In genomic region chr10:70576803-70577517, GRCh38 we compare ENCODE assay signal across 9 cellular contexts. TPM values are rescaled to one million over a fixed set of nuclear protein-coding genes. Genes with fewer than 3 reads are reported as not detected.
DNase-seq lines count a peak whose midpoint lies in the region; ATAC-seq and TF ChIP-seq lines count a peak whose summit lies in the region.
"Had no signal": no experiment of that assay in that cellular context is flagged by ENCODE, and none has a peak within 500 bp of the region (broad histone marks: within the 10 kb centered on the region; RNA-seq: fewer than 3 reads in every experiment).

No MANE protein-coding gene starts in this region.

- H3K4me1 ChIP-seq in DOHH2 (ENCODE audit: control insufficient read depth, low read length) (peaks cover 37% of the 10 kb centered on the region), HEK293 (ENCODE audit: control insufficient read depth, insufficient read depth, low read length) (peaks cover 9% of the 10 kb centered on the region; the same call in 1 of the 2 replicates), mucosa of rectum (ENCODE audit: control insufficient read depth in 2 of 2, insufficient read depth in 2 of 2, low read length in 2 of 2) (peaks cover 13% of the 10 kb centered on the region in 2 donors)

- no peaks in the 10 kb centered on the region for H3K79me2 ChIP-seq in DOHH2 (ENCODE audit: control insufficient read depth, low read length)

- no peaks in the 10 kb centered on the region for H3K36me3 Mint-ChIP-seq in activated CD8-positive, alpha-beta T cell treated with anti-CD3 and anti-CD28 coated beads for 36 hours (ENCODE audit: low read depth)

- intact Hi-C loops in activated CD8-positive, alpha-beta T cell treated with anti-CD3 and anti-CD28 coated beads for 36 hours (cut with micrococcal nuclease), result no loop called here

- H3K4me3 ChIP-seq in DOHH2 (ENCODE audit: low read length) (peak overlapping the region; percentile 45), HEK293 (ENCODE audit: low read depth, low read length) (no peak overlapping the region), mucosa of rectum (ENCODE audit: low read length in 2 of 2) (no peak overlapping the region)

- H3K27me3 ChIP-seq in DOHH2 (ENCODE audit: control insufficient read depth, low read length) (no peaks in the 10 kb centered on the region), mucosa of rectum (ENCODE audit: control insufficient read depth in 2 of 2, insufficient read depth in 2 of 2, low read length in 2 of 2) (no peaks in the 10 kb centered on the region)

- no peak overlapping the region for H3K9ac ChIP-seq in mucosa of rectum (ENCODE audit: low read depth in 1 of 2, low read length in 2 of 2)

- DNase-seq in activated CD8-positive, alpha-beta T cell treated with anti-CD3 and anti-CD28 coated beads for 36 hours, result no peak
- DNase-seq in NCI-H2107 (lab: John Stamatoyannopoulos, UW) (no peak), NCI-H510A treated with DMSO at 0.1 percent for 48 hours (lab: John Stamatoyannopoulos, UW) (no peak), NCI-H2196 treated with DMSO at 0.1 percent for 48 hours (lab: John Stamatoyannopoulos, UW; ENCODE audit: unreplicated experiment) (no peak)
- DNase-seq in stimulated activated CD4-positive, alpha-beta T cell treated with anti-CD3 and anti-CD28 coated beads, Interleukin-1b, Interleukin-23, amount 100 ng/mL, for 48 hours, result no peak
- DNase-seq: activated CD8-positive, alpha-beta memory T cell treated with anti-CD3 and anti-CD28 coated beads for 24 hours had no signal

- POLR2A ChIA-PET in HEK293 (lab: Yijun Ruan, JAX), result interaction anchor here (1.6 to 1.9 kb wide), 2 partner anchors 8 to 240 kb away, joined by 6 to 8 read pairs; no protein-coding TSS in a partner anchor
- POLR2A ChIA-PET in activated CD8-positive, alpha-beta T cell treated with anti-CD3 and anti-CD28 coated beads for 36 hours (lab: Charles Lee), result interaction anchor here (0.8 to 2.1 kb wide), 6 partner anchors 9 to 262 kb away, joined by 3 to 10 read pairs (median 5); partner anchors contain the start of gene PRF1

- H3K4me3 Mint-ChIP-seq in activated CD8-positive, alpha-beta T cell treated with anti-CD3 and anti-CD28 coated beads for 36 hours, result peak overlapping the region; percentile 12

- peaks cover 2% of the 10 kb centered on the region for H3K9me3 Mint-ChIP-seq in activated CD8-positive, alpha-beta T cell treated with anti-CD3 and anti-CD28 coated beads for 36 hours

- peak overlapping the region; percentile 74 for H3K4me2 ChIP-seq in DOHH2 (ENCODE audit: low read length)

- H4K20me1 ChIP-seq in DOHH2 (ENCODE audit: control insufficient read depth, insufficient read depth, low read depth, low read length), result no peaks in the 10 kb centered on the region

- H3K27ac ChIP-seq in DOHH2 (ENCODE audit: low read depth, low read length) (peak overlapping the region; percentile 58), HEK293 (ENCODE audit: extremely low read depth, low read depth, low read length) (no peak overlapping the region), mucosa of rectum (ENCODE audit: low read depth in 2 of 2, low read length in 2 of 2) (peak overlapping the region; percentile 9 to 79)

- peaks cover 3% of the 10 kb centered on the region for H3F3A ChIP-seq in DOHH2 (ENCODE audit: control insufficient read depth, insufficient read depth)

- H3K27ac Mint-ChIP-seq in activated CD8-positive, alpha-beta T cell treated with anti-CD3 and anti-CD28 coated beads for 36 hours, result peak overlapping the region; percentile 83

- TF ChIP-seq CTCF in DOHH2 (IDR thresholded peaks at IDR 0.05; ENCODE audit: low read depth, low read length, poor library complexity, severe bottlenecking), result no peak
- TF ChIP-seq CTCF in HEK293 (tag by site-specific recombination; IDR thresholded peaks at IDR 0.05), result no peak
- peak; percentile 29 for TF ChIP-seq CTCF in activated CD8-positive, alpha-beta T cell treated with anti-CD3 and anti-CD28 coated beads for 36 hours (IDR thresholded peaks at IDR 0.05)

- no peaks in the 10 kb centered on the region for H3K9me3 ChIP-seq in DOHH2 (ENCODE audit: control insufficient read depth, insufficient read depth, low read length)
- H3K9me3 ChIP-seq in HEK293 (ENCODE audit: control insufficient read depth, insufficient read depth, low read depth, low read length), result no peaks in the 10 kb centered on the region
- no peaks in the 10 kb centered on the region for H3K9me3 ChIP-seq in mucosa of rectum (ENCODE audit: control insufficient read depth in 2 of 2, low read length in 2 of 2)

- no peaks in the 10 kb centered on the region for H3K36me3 ChIP-seq in DOHH2 (ENCODE audit: control insufficient read depth, low read length)
- H3K36me3 ChIP-seq in HEK293 (ENCODE audit: control insufficient read depth in 2 of 2, insufficient read depth in 1 of 2, low read length in 2 of 2), result no peaks in the 10 kb centered on the region
- no peaks in the 10 kb centered on the region for H3K36me3 ChIP-seq in mucosa of rectum (ENCODE audit: control insufficient read depth in 2 of 2, insufficient read depth in 2 of 2, low read length in 2 of 2)

- ATAC-seq in activated CD8-positive, alpha-beta T cell treated with anti-CD3 and anti-CD28 coated beads for 36 hours, result no peak

- H3K27me3 Mint-ChIP-seq in activated CD8-positive, alpha-beta T cell treated with anti-CD3 and anti-CD28 coated beads for 36 hours, result no peaks in the 10 kb centered on the region

- CTCF ChIA-PET in HEK293 (lab: Yijun Ruan, JAX), result interaction anchor here (1.8 kb wide), 1 partner anchor 27 kb away, joined by 9 read pairs; no protein-coding TSS in a partner anchor
- CTCF ChIA-PET in activated CD8-positive, alpha-beta T cell treated with anti-CD3 and anti-CD28 coated beads for 36 hours (lab: Charles Lee), result interaction anchor here (0.9 to 2.1 kb wide), 2 partner anchors 18 to 26 kb away, joined by 3 to 12 read pairs; partner anchors contain the start of gene PRF1

- no peaks in the 10 kb centered on the region for H3K9me2 ChIP-seq in DOHH2 (replicated peaks; ENCODE audit: control insufficient read depth, low read length)

- peaks cover 50% of the 10 kb centered on the region for H3K4me1 Mint-ChIP-seq in activated CD8-positive, alpha-beta T cell treated with anti-CD3 and anti-CD28 coated beads for 36 hours (ENCODE audit: low read depth)

TF ChIP-seq in HEK293, 187 proteins besides CTCF, POLR2A, EP300 and RAD21:
- TF ChIP-seq ZNF623 (tag by site-specific recombination; IDR thresholded peaks at IDR 0.05), result no peak
- TF ChIP-seq ZBTB48 (tag by site-specific recombination; IDR thresholded peaks at IDR 0.05), result no peak
- TF ChIP-seq GLI4 (tag by site-specific recombination; IDR thresholded peaks at IDR 0.05), result 0 out of 2 replicates have a peak, but pooled peaks have one; percentile 36
- no peak for TF ChIP-seq TCF7L2 (IDR thresholded peaks at IDR 0.05; ENCODE audit: borderline replicate concordance, low read depth, low read length)
- TF ChIP-seq ZBTB10 (tag by site-specific recombination; IDR thresholded peaks at IDR 0.05), result no peak
- peak; percentile 40 for TF ChIP-seq ZFHX2 (tag by site-specific recombination; conservative IDR thresholded peaks at IDR 0.05)
- TF ChIP-seq ZNF426 (tag by site-specific recombination; IDR thresholded peaks at IDR 0.05), result no peak
- no peak for TF ChIP-seq ZNF112 (tag by site-specific recombination; IDR thresholded peaks at IDR 0.05)
- peak; percentile 49; the same call in 1 of the 2 replicates for TF ChIP-seq EGR2 (tag by site-specific recombination; IDR thresholded peaks at IDR 0.05; ENCODE audit: low read depth)
- peak; percentile 99 for TF ChIP-seq ZFP37 (tag by site-specific recombination; IDR thresholded peaks at IDR 0.05)
- no peak for TF ChIP-seq ZNF529 (tag by site-specific recombination; IDR thresholded peaks at IDR 0.05; ENCODE audit: insufficient replicate concordance)
- no peak for TF ChIP-seq HOXA7 (CRISPR knock-in tag; IDR thresholded peaks at IDR 0.05; ENCODE audit: borderline replicate concordance)
- TF ChIP-seq ZNF366 (tag by site-specific recombination; conservative IDR thresholded peaks at IDR 0.05), result peak; percentile 98

RNA-seq across cellular contexts. Expression of gene PRF1, which starts 25.6 kb away (rescaled TPM):
- 100 to 1,000 TPM; 107 to 113 TPM for total RNA-seq in activated CD8-positive, alpha-beta T cell treated with anti-CD3 and anti-CD28 coated beads for 36 hours
